In genomic region chr1:61361971-61362370, GRCh38 we compare ENCODE assay signal across 17 cellular contexts.
DNase-seq lines count a peak whose midpoint lies in the region; ATAC-seq, FAIRE-seq and TF ChIP-seq lines count a peak whose summit lies in the region.
"Had no signal": no experiment of that assay in that cellular context is flagged by ENCODE, and none has a peak within 500 bp of the region (broad histone marks: within the 10 kb centered on the region; RNA-seq: fewer than 3 reads in every experiment).

No MANE protein-coding gene starts in this region.

- H3K27ac ChIP-seq in left ventricle myocardium inferior (replicated peaks) (peak overlapping the region; percentile 21), hepatocyte (peak overlapping the region; percentile 39), thymus (ENCODE audit: low read depth) (peak overlapping the region; percentile 25)
- H3K27ac ChIP-seq: SK-N-MC had no signal

- TF ChIP-seq CTCF in left ventricle myocardium inferior (IDR thresholded peaks at IDR 0.05; ENCODE audit: borderline replicate concordance) (no peak), hepatocyte (IDR thresholded peaks at IDR 0.05; ENCODE audit: poor library complexity) (no peak)

- H3K4me1 ChIP-seq in left ventricle myocardium inferior (peaks cover 24% of the 10 kb centered on the region), hepatocyte (ENCODE audit: insufficient read depth) (peaks cover 12% of the 10 kb centered on the region), thymus (ENCODE audit: control insufficient read depth, insufficient read depth, low read length) (no peaks in the 10 kb centered on the region)

- H3K9me3 ChIP-seq in left ventricle myocardium inferior (replicated peaks) (no peaks in the 10 kb centered on the region), hepatocyte (ENCODE audit: low read depth) (no peaks in the 10 kb centered on the region), thymus (ENCODE audit: control insufficient read depth) (no peaks in the 10 kb centered on the region)

- peaks cover 8% of the 10 kb centered on the region for H3K36me3 ChIP-seq in left ventricle myocardium inferior
- no peaks in the 10 kb centered on the region for H3K36me3 ChIP-seq in hepatocyte (replicated peaks; ENCODE audit: insufficient read depth, low read depth)
- H3K36me3 ChIP-seq in thymus (ENCODE audit: control insufficient read depth, insufficient read depth): no peaks in the 10 kb centered on the region

- FAIRE-seq in frontal cortex (lab: Jason Lieb, UNC): no peak

- H2AFZ ChIP-seq in hepatocyte: no peak overlapping the region

- WGBS in hepatocyte (ENCODE audit: low lambda C conversion rate, missing lambda C conversion rate): 77% methylated on average over 1 of the region's 1 CpG
- 100% methylated on average over 1 of the region's 1 CpG for WGBS in thymus

- ATAC-seq in Right ventricle myocardium inferior: no peak

- no peak overlapping the region for H3K4me2 ChIP-seq in hepatocyte

- H3K4me3 ChIP-seq in left ventricle myocardium inferior (no peak overlapping the region), hepatocyte (no peak overlapping the region), thymus (ENCODE audit: low read length) (no peak overlapping the region)
- H3K4me3 ChIP-seq: SK-N-MC had no signal

- H3K79me2 ChIP-seq in hepatocyte: no peaks in the 10 kb centered on the region

- no peak for DNase-seq in left ventricle myocardium inferior
- DNase-seq in Right ventricle myocardium inferior (ENCODE audit: missing footprints): no peak
- peak; percentile 67 for DNase-seq in NCI-H2171 treated with DMSO at 0.1 percent for 48 hours (lab: John Stamatoyannopoulos, UW)
- no peak for DNase-seq in hepatocyte (ENCODE audit: low spot score)
- DNase-seq in frontal cortex (ENCODE audit: low spot score in 2 of 2): no peak
- DNase-seq in activated CD4-positive, alpha-beta T cell treated with anti-CD3 and anti-CD28 coated beads for 48 hours: no peak
- no peak for DNase-seq in hepatic stellate cell (ENCODE audit: low spot score)
- DNase-seq: 8988T, DMS153, GDM1, H9, NCI-H1105 treated with DMSO at 0.1 percent for 48 hours, NCI-H187, OCI-M1, SHP77 had no signal

- H3K27me3 ChIP-seq in left ventricle myocardium inferior (ENCODE audit: low read depth) (no peaks in the 10 kb centered on the region), hepatocyte (no peaks in the 10 kb centered on the region), thymus (ENCODE audit: control insufficient read depth, insufficient read depth) (no peaks in the 10 kb centered on the region)

- no peaks in the 10 kb centered on the region for H3K9me2 ChIP-seq in hepatocyte (replicated peaks; ENCODE audit: insufficient read depth)

- H4K20me1 ChIP-seq in hepatocyte (ENCODE audit: insufficient read depth, poor library complexity, severe bottlenecking): no peaks in the 10 kb centered on the region

- intact Hi-C loops in left ventricle myocardium inferior (cut with micrococcal nuclease): no loop called here
- intact Hi-C loops in Right ventricle myocardium inferior (cut with DNase I): no loop called here
